In the genomic region with DNA sequence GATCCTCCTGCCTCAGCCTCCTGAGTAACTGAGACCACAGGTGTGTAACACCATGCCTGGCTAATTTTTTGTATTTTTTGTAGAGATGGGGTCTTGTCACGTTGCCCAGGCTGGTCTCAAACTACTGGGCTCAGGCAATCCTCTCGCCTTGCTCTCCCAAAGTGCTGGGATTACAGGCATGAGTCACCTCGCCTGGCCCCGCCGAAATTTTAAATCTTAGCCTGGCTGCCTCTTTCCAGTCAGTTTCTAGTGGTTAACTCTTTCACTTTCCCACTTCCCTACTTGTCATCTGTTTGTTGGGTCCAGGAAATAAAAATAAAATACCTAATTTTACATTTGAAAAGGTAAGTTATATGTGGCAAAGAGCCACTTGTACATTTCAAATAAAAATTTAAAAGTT, we compare ENCODE assay signal across 2 cellular contexts.
TF ChIP-seq lines count a peak whose summit lies in the region.

No MANE protein-coding gene starts in this region.

TF ChIP-seq in HCT116, 20 proteins besides CTCF, POLR2A, EP300 and RAD21 (continued from another document):
- TF ChIP-seq, protein P1, sequence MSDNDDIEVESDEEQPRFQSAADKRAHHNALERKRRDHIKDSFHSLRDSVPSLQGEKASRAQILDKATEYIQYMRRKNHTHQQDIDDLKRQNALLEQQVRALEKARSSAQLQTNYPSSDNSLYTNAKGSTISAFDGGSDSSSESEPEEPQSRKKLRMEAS (IDR thresholded peaks at IDR 0.05) = peak; percentile 18; the same call in 1 of the 2 replicates
- TF ChIP-seq FOSL1 (IDR thresholded peaks at IDR 0.05; ENCODE audit: low read depth) (peak; percentile 50), SIN3A (IDR thresholded peaks at IDR 0.05; ENCODE audit: low read depth) (no peak), ELF1 (IDR thresholded peaks at IDR 0.05; ENCODE audit: borderline replicate concordance, low read depth) (no peak), EZH2phosphoT487 (IDR thresholded peaks at IDR 0.05; ENCODE audit: borderline replicate concordance) (no peak)
- TF ChIP-seq, protein P2, sequence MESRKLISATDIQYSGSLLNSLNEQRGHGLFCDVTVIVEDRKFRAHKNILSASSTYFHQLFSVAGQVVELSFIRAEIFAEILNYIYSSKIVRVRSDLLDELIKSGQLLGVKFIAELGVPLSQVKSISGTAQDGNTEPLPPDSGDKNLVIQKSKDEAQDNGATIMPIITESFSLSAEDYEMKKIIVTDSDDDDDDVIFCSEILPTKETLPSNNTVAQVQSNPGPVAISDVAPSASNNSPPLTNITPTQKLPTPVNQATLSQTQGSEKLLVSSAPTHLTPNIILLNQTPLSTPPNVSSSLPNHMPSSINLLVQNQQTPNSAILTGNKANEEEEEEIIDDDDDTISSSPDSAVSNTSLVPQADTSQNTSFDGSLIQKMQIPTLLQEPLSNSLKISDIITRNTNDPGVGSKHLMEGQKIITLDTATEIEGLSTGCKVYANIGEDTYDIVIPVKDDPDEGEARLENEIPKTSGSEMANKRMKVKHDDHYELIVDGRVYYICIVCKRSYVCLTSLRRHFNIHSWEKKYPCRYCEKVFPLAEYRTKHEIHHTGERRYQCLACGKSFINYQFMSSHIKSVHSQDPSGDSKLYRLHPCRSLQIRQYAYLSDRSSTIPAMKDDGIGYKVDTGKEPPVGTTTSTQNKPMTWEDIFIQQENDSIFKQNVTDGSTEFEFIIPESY (IDR thresholded peaks at IDR 0.05; ENCODE audit: extremely low read depth, insufficient replicate concordance, low read length) = no peak

TF ChIP-seq in SK-N-SH, 30 proteins besides CTCF, POLR2A, EP300 and RAD21 (continued from another document):
- TF ChIP-seq, protein P3, sequence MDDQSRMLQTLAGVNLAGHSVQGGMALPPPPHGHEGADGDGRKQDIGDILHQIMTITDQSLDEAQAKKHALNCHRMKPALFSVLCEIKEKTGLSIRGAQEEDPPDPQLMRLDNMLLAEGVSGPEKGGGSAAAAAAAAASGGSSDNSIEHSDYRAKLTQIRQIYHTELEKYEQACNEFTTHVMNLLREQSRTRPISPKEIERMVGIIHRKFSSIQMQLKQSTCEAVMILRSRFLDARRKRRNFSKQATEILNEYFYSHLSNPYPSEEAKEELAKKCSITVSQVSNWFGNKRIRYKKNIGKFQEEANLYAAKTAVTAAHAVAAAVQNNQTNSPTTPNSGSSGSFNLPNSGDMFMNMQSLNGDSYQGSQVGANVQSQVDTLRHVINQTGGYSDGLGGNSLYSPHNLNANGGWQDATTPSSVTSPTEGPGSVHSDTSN (IDR thresholded peaks at IDR 0.05) = no peak
- peak; percentile 37; the same call in 1 of the 2 replicates for TF ChIP-seq JUND (IDR thresholded peaks at IDR 0.05)
